Comparison of ENCODE assay signal across 1 cellular context in genomic region chr13:31162151-31163008, GRCh38.
TF ChIP-seq lines count a peak whose summit lies in the region.

No MANE protein-coding gene starts in this region.

TF ChIP-seq in GM12878, 131 proteins besides CTCF, POLR2A, EP300 and RAD21 (continued from another document and continues in another):
- TF ChIP-seq IRF5 (IDR thresholded peaks at IDR 0.05; ENCODE audit: borderline replicate concordance), result peak; percentile 86
- peak; percentile 97 for TF ChIP-seq RCOR1 (conservative IDR thresholded peaks at IDR 0.05; ENCODE audit: low read depth, low read length)
- no peak for TF ChIP-seq PAX8 (IDR thresholded peaks at IDR 0.05)
- TF ChIP-seq ELK1 (IDR thresholded peaks at IDR 0.05; ENCODE audit: low read depth, low read length), result no peak
- TF ChIP-seq ZNF622 (IDR thresholded peaks at IDR 0.05), result no peak
- TF ChIP-seq REST (IDR thresholded peaks at IDR 0.05; ENCODE audit: low read depth, low read length), result no peak
- peak; percentile 99 for TF ChIP-seq HCFC1 (IDR thresholded peaks at IDR 0.05; ENCODE audit: low read length)
- TF ChIP-seq ZBTB4 (CRISPR knock-in tag; IDR thresholded peaks at IDR 0.05), result no peak
- peak; percentile 7 for TF ChIP-seq SP1 (IDR thresholded peaks at IDR 0.05; ENCODE audit: low read depth, low read length)
- peak; percentile 4 for TF ChIP-seq PKNOX1 (IDR thresholded peaks at IDR 0.05)
- 0 out of 2 replicates have a peak, but pooled peaks have one; percentile 46 for TF ChIP-seq TBL1XR1 (IDR thresholded peaks at IDR 0.05; ENCODE audit: low read depth, low read length)
- TF ChIP-seq SREBF1 (IDR thresholded peaks at IDR 0.05; ENCODE audit: low read length), result peak; percentile 91
- peak; percentile 99 for TF ChIP-seq CHD2 (IDR thresholded peaks at IDR 0.05; ENCODE audit: borderline replicate concordance, low read depth, low read length)
- peak; percentile 85; the same call in 1 of the 2 replicates for TF ChIP-seq ZBTB40 (IDR thresholded peaks at IDR 0.05; ENCODE audit: borderline replicate concordance)
- peak in 1 of 2 experiments; percentile 23; a peak in 1 of 4 replicates for TF ChIP-seq SRF (IDR thresholded peaks at IDR 0.05; ENCODE audit: low read depth in 2 of 2, low read length in 2 of 2)
- peak; percentile 11 for TF ChIP-seq MEF2B (IDR thresholded peaks at IDR 0.05; ENCODE audit: partially characterized antibody, poor library complexity, severe bottlenecking)
- peak; percentile 93 for TF ChIP-seq BRCA1 (IDR thresholded peaks at IDR 0.05; ENCODE audit: low read depth, low read length)
- no peak for TF ChIP-seq KDM1A (IDR thresholded peaks at IDR 0.05; ENCODE audit: borderline replicate concordance)
- TF ChIP-seq CEBPB (IDR thresholded peaks at IDR 0.05; ENCODE audit: borderline replicate concordance in 1 of 2, low read depth in 2 of 2, low read length in 2 of 2), result no peak
- TF ChIP-seq PAX5 (IDR thresholded peaks at IDR 0.05; ENCODE audit: borderline replicate concordance, low read depth, low read length), result peak; percentile 56; the same call in 1 of the 2 replicates
- TF ChIP-seq IKZF1 (conservative IDR thresholded peaks at IDR 0.05), result peak; percentile 96
- TF ChIP-seq RAD51 (IDR thresholded peaks at IDR 0.05), result peak; percentile 1; the same call in 1 of the 2 replicates
- peak; percentile 76; the same call in 1 of the 2 replicates for TF ChIP-seq ZNF207 (IDR thresholded peaks at IDR 0.05; ENCODE audit: borderline replicate concordance)
- TF ChIP-seq POLR2AphosphoS2 (IDR thresholded peaks at IDR 0.05; ENCODE audit: low read depth, low read length), result no peak
- TF ChIP-seq ZNF592 (IDR thresholded peaks at IDR 0.05), result no peak
- TF ChIP-seq SIX5 (IDR thresholded peaks at IDR 0.05; ENCODE audit: low read depth, low read length, severe bottlenecking), result peak; percentile 98
- TF ChIP-seq POU2F2 (IDR thresholded peaks at IDR 0.05; ENCODE audit: borderline replicate concordance, low read depth, low read length), result peak; percentile 68; the same call in 1 of the 3 replicates
- peak; percentile 87 for TF ChIP-seq YY1 (IDR thresholded peaks at IDR 0.05; ENCODE audit: low read depth, low read length)
- no peak for TF ChIP-seq YBX1 (IDR thresholded peaks at IDR 0.05)
- peak; percentile 98 for TF ChIP-seq ATF7 (IDR thresholded peaks at IDR 0.05; ENCODE audit: low read depth)
- TF ChIP-seq EED (IDR thresholded peaks at IDR 0.05; ENCODE audit: low read depth), result no peak; the same call in 1 of the 2 replicates
- peak; percentile 85 for TF ChIP-seq ATF2 (IDR thresholded peaks at IDR 0.05; ENCODE audit: low read length)
- TF ChIP-seq JUNB (IDR thresholded peaks at IDR 0.05), result no peak
- no peak for TF ChIP-seq ZBED1 (IDR thresholded peaks at IDR 0.05; ENCODE audit: borderline replicate concordance)
- peak; percentile 68; the same call in 1 of the 2 replicates for TF ChIP-seq TCF12 (IDR thresholded peaks at IDR 0.05; ENCODE audit: low read depth, low read length)
- no peak for TF ChIP-seq JUND (IDR thresholded peaks at IDR 0.05; ENCODE audit: low read depth, low read length)
